Comparison of ENCODE assay signal across 21 cellular contexts in the genomic region with DNA sequence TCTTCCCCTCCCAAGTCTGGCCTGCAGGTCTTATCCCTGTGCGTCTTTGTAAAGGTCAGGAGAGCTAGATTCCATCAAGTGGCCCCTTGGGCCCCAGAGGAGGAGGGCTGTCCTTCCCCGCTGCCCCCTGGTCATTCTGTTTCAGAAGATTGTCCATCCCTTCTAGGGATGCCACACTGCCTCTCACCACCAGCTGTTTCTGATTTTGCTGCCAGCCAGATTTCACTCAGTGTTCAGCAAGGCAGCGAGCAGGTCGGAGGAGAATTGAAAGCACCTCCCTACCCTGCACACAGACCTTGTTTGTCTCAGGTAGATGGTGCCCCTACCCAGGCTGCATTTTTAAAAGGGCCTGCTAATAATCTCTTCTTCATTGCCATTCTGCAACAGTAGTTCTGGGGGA.
"Had no signal": no experiment of that assay in that cellular context is flagged by ENCODE, and none has a peak within 500 bp of the region (broad histone marks: within the 10 kb centered on the region; RNA-seq: fewer than 3 reads in every experiment).

No MANE protein-coding gene starts in this region.

- H2AFZ ChIP-seq: neural progenitor cell had no signal

- H3K4me1 ChIP-seq: gastrocnemius medialis, lower lobe of right lung, neural progenitor cell, prostate gland, spleen, tibial nerve, upper lobe of right lung, uterus had no signal

- H3K9ac ChIP-seq: neural progenitor cell had no signal

- FAIRE-seq: keratinocyte had no signal

- H3K27me3 ChIP-seq: gastrocnemius medialis, neural progenitor cell, spleen, tibial nerve, upper lobe of right lung, uterus had no signal

- ATAC-seq: esophagus mucosa; gastrocnemius medialis; left ventricle myocardium superior; lower lobe of right lung; naive thymus-derived CD4-positive, alpha-beta T cell; right cardiac atrium; stimulated activated memory B cell treated with anti-CD40 and anti-IgM and Interleukin-4, amounts not matched to agents 10 μg/mL and 1 μg/mL and 100 μg/mL, for 72 hours; upper lobe of right lung had no signal

- H3K36me3 ChIP-seq: neural progenitor cell, prostate gland, uterus had no signal

- H3K27ac ChIP-seq: epithelial cell of prostate, gastrocnemius medialis, lower lobe of right lung, neural progenitor cell, prostate gland, skin epidermis, spleen, thoracic aorta, tibial nerve, upper lobe of right lung, uterus had no signal

- H3K4me3 ChIP-seq: gastrocnemius medialis, lower lobe of right lung, neural progenitor cell, prostate gland, skin epidermis, spleen, thoracic aorta, tibial nerve, upper lobe of right lung, uterus had no signal

- H3K9me3 ChIP-seq: gastrocnemius medialis, lower lobe of right lung, prostate gland, spleen, thoracic aorta, tibial nerve, upper lobe of right lung, uterus had no signal

- DNase-seq: cortex of kidney; gastrocnemius medialis; head of caudate nucleus; left ventricle myocardium superior; lower lobe of right lung; midbrain; naive thymus-derived CD4-positive, alpha-beta T cell; spleen; stimulated activated CD4-positive, alpha-beta T cell treated with anti-CD3 and anti-CD28 coated beads, Interleukin-4, amount 100 ng/mL, for 4 hours; upper lobe of right lung; uterus had no signal

- H3K4me2 ChIP-seq: neural progenitor cell had no signal
